ENCODE assay signal across 28 cellular contexts in genomic region chr5:67547682-67548081, GRCh38.
DNase-seq lines count a peak whose midpoint lies in the region; ATAC-seq and TF ChIP-seq lines count a peak whose summit lies in the region.
"Had no signal": no experiment of that assay in that cellular context is flagged by ENCODE, and none has a peak within 500 bp of the region (broad histone marks: within the 10 kb centered on the region; RNA-seq: fewer than 3 reads in every experiment).

No MANE protein-coding gene starts in this region.

- no peaks in the 10 kb centered on the region for H3K9me3 ChIP-seq in T-helper 17 cell (ENCODE audit: control insufficient read depth, low read length, poor library complexity, severe bottlenecking)
- H3K9me3 ChIP-seq in transverse colon: no peaks in the 10 kb centered on the region
- H3K9me3 ChIP-seq: A549, Caco-2, SJSA1 had no signal

- H3K27ac ChIP-seq in transverse colon: peak overlapping the region; percentile 67 to 77 (median 71)
- H3K27ac ChIP-seq: A549; BLaER1 treated with 17β-estradiol and CSF1 and Interleukin-3, amounts not matched to agents 10 nM and 100 nM; PC-9; SJSA1 had no signal

- no peaks in the 10 kb centered on the region for H3K36me3 ChIP-seq in transverse colon
- H3K36me3 ChIP-seq: BLaER1 treated with 17β-estradiol and CSF1 and Interleukin-3, amounts not matched to agents 10 nM and 100 nM; SJSA1 had no signal

- H3K4me3 Mint-ChIP-seq in natural killer cell: peak overlapping the region; percentile 26
- H3K4me3 Mint-ChIP-seq in natural killer cell treated with Interleukin-12 subunit alpha and Interleukin-12 subunit beta and Interleukin-15 and Interleukin-18, amount 100 ng/mL, for 72 hours: no peak overlapping the region
- peak overlapping the region; percentile 3 for H3K4me3 Mint-ChIP-seq in T-helper 17 cell

- TF ChIP-seq CTCF in natural killer cell (IDR thresholded peaks at IDR 0.05) (no peak), transverse colon (IDR thresholded peaks at IDR 0.05) (no peak)

- no peak overlapping the region for H3K4me3 ChIP-seq in transverse colon
- H3K4me3 ChIP-seq: A549; BLaER1 treated with 17β-estradiol and CSF1 and Interleukin-3, amounts not matched to agents 10 nM and 100 nM; K562; PC-9; SJSA1 had no signal

- in situ Hi-C loops in transverse colon (cut with MboI; ENCODE audit: low pct_ligation_motif_present in 1 of 4, low pct_unique_long_range_greater_than_20kb in 1 of 4, low sequenced_read_pairs in 3 of 4): no loop called here

- WGBS in transverse colon (ENCODE audit: low coverage in 1 of 2), 2 donors: 67 to 68% methylated on average over 1 of the region's 1 CpG

- TF ChIP-seq POLR2A in transverse colon (IDR thresholded peaks at IDR 0.05): no peak

- no peaks in the 10 kb centered on the region for H3K36me3 Mint-ChIP-seq in natural killer cell
- H3K36me3 Mint-ChIP-seq in natural killer cell treated with Interleukin-12 subunit alpha and Interleukin-12 subunit beta and Interleukin-15 and Interleukin-18, amount 100 ng/mL, for 72 hours: no peaks in the 10 kb centered on the region
- no peaks in the 10 kb centered on the region for H3K36me3 Mint-ChIP-seq in T-helper 17 cell (ENCODE audit: low read depth)
- H3K36me3 Mint-ChIP-seq: CD4-positive, alpha-beta memory T cell had no signal

- ATAC-seq in natural killer cell (no peak), T-helper 17 cell (no peak), left lobe of liver (peak; percentile 44), HG02610 (IDR thresholded peaks at IDR 0.05; ENCODE audit: unreplicated experiment) (no peak), GM21737 (IDR thresholded peaks at IDR 0.05; ENCODE audit: unreplicated experiment) (no peak)
- no peak for ATAC-seq in natural killer cell treated with Interleukin-12 subunit alpha and Interleukin-12 subunit beta and Interleukin-15 and Interleukin-18, amount 100 ng/mL, for 72 hours
- ATAC-seq: A549, K562 had no signal

- intact Hi-C loops in natural killer cell (cut with micrococcal nuclease) (loop anchor here (5.0 kb wide), 1 partner anchor 40 kb away; no protein-coding TSS in a partner anchor), transverse colon (cut with DNase I; ENCODE audit: low total_unique reads) (no loop called here)

- no peak for DNase-seq in natural killer cell
- DNase-seq in natural killer cell treated with Interleukin-12 subunit alpha and Interleukin-12 subunit beta and Interleukin-15 and Interleukin-18, amount 100 ng/mL, for 72 hours (ENCODE audit: low spot score): no peak
- DNase-seq in T-helper 17 cell: no peak
- no peak for DNase-seq in left lobe of liver (ENCODE audit: low spot score)
- DNase-seq in transverse colon: no peak
- no peak for DNase-seq in NK-92 treated with Interleukin-12 subunit alpha and Interleukin-12 subunit beta, amount 100 ng/mL, for 24 hours (lab: John Stamatoyannopoulos, UW)
- DNase-seq: AML-193; Caco-2; CD4-positive, alpha-beta memory T cell; DMS 273 treated with DMSO at 0.1 percent for 48 hours; DMS79; Kasumi-1; MV-4-11; NCI-H1105; NCI-H1436 treated with DMSO at 0.1 percent for 48 hours; NCI-H187 treated with DMSO at 0.1 percent for 48 hours; NCI-H2171 treated with DMSO at 0.1 percent for 48 hours; NCI-H345; NCI-H510A treated with DMSO at 0.1 percent for 48 hours; PC-9; Right ventricle myocardium superior; RPMI8226 had no signal

- no peak for TF ChIP-seq EP300 in transverse colon (IDR thresholded peaks at IDR 0.05; ENCODE audit: low read depth)

- no peaks in the 10 kb centered on the region for H3K27me3 Mint-ChIP-seq in natural killer cell (ENCODE audit: low read depth in 2 of 2)
- no peaks in the 10 kb centered on the region for H3K27me3 Mint-ChIP-seq in natural killer cell treated with Interleukin-12 subunit alpha and Interleukin-12 subunit beta and Interleukin-15 and Interleukin-18, amount 100 ng/mL, for 72 hours
- no peaks in the 10 kb centered on the region for H3K27me3 Mint-ChIP-seq in T-helper 17 cell
- H3K27me3 Mint-ChIP-seq: CD4-positive, alpha-beta memory T cell had no signal

- H3K9me3 Mint-ChIP-seq in natural killer cell: no peaks in the 10 kb centered on the region
- H3K9me3 Mint-ChIP-seq in natural killer cell treated with Interleukin-12 subunit alpha and Interleukin-12 subunit beta and Interleukin-15 and Interleukin-18, amount 100 ng/mL, for 72 hours: no peaks in the 10 kb centered on the region

- H3K27ac Mint-ChIP-seq in natural killer cell: no peak overlapping the region
- no peak overlapping the region for H3K27ac Mint-ChIP-seq in natural killer cell treated with Interleukin-12 subunit alpha and Interleukin-12 subunit beta and Interleukin-15 and Interleukin-18, amount 100 ng/mL, for 72 hours
- no peak overlapping the region for H3K27ac Mint-ChIP-seq in T-helper 17 cell

- peaks cover 2 to 27% (median 19%) of the 10 kb centered on the region in 4 donors for H3K4me1 ChIP-seq in transverse colon
- H3K4me1 ChIP-seq: A549, Caco-2, SJSA1 had no signal

- H3K27me3 ChIP-seq in transverse colon: no peaks in the 10 kb centered on the region
- H3K27me3 ChIP-seq: BLaER1 treated with 17β-estradiol and CSF1 and Interleukin-3, amounts not matched to agents 10 nM and 100 nM; SJSA1 had no signal

- H3K4me1 Mint-ChIP-seq in natural killer cell (peaks cover 9 to 11% of the 10 kb centered on the region in 2 donors), T-helper 17 cell (peaks cover 11% of the 10 kb centered on the region)
- peaks cover 8 to 11% of the 10 kb centered on the region in 2 donors for H3K4me1 Mint-ChIP-seq in natural killer cell treated with Interleukin-12 subunit alpha and Interleukin-12 subunit beta and Interleukin-15 and Interleukin-18, amount 100 ng/mL, for 72 hours (ENCODE audit: low read depth in 2 of 2)
